23 cellular contexts compared by ENCODE assay signal in genomic region chr6:33443619-33444504, GRCh38. TPM values are rescaled to one million over a fixed set of nuclear protein-coding genes. Genes with fewer than 3 reads are reported as not detected.
DNase-seq lines count a peak whose midpoint lies in the region; ATAC-seq and TF ChIP-seq lines count a peak whose summit lies in the region.
"Had no signal": no experiment of that assay in that cellular context is flagged by ENCODE, and none has a peak within 500 bp of the region (broad histone marks: within the 10 kb centered on the region; RNA-seq: fewer than 3 reads in every experiment).

No MANE protein-coding gene starts in this region.

- DNase-seq in GM13976 (ENCODE audit: low spot score) (peak; percentile 17), progenitor cell of endocrine pancreas (ENCODE audit: low spot score, unreplicated experiment) (no peak)
- no peak for DNase-seq in activated CD8-positive, alpha-beta T cell treated with anti-CD3 and anti-CD28 coated beads for 36 hours
- DNase-seq: CD4-positive, alpha-beta T cell; COR-L47; DMS79; Karpas-422; MV-4-11; NCI-H1105 treated with DMSO at 0.1 percent for 48 hours; NCI-H2081; NCI-H2171; NCI-H345; NCI-H524; NCI-H774; NK-92 treated with Interleukin-12 subunit alpha and Interleukin-12 subunit beta, amount 100 ng/mL, for 24 hours; SIG-M5 had no signal

- H3K4me3 Mint-ChIP-seq in progenitor cell of endocrine pancreas (ENCODE audit: low read depth), result no peak overlapping the region
- H3K4me3 Mint-ChIP-seq in activated CD8-positive, alpha-beta T cell treated with anti-CD3 and anti-CD28 coated beads for 36 hours, result no peak overlapping the region
- H3K4me3 Mint-ChIP-seq: CD4-positive, alpha-beta T cell had no signal

- H3K27ac ChIP-seq in layer of hippocampus (ENCODE audit: low read depth, low read length), result peak overlapping the region; percentile 46

- H3K27ac Mint-ChIP-seq in progenitor cell of endocrine pancreas, result peak overlapping the region; percentile 60
- no peak overlapping the region for H3K27ac Mint-ChIP-seq in activated CD8-positive, alpha-beta T cell treated with anti-CD3 and anti-CD28 coated beads for 36 hours
- H3K27ac Mint-ChIP-seq: IgD-negative memory B cell had no signal

- CTCF ChIA-PET in activated CD8-positive, alpha-beta T cell treated with anti-CD3 and anti-CD28 coated beads for 36 hours (lab: Charles Lee), result no interaction called here

- H3K4me1 Mint-ChIP-seq in progenitor cell of endocrine pancreas (ENCODE audit: low read depth), result no peaks in the 10 kb centered on the region
- H3K4me1 Mint-ChIP-seq in activated CD8-positive, alpha-beta T cell treated with anti-CD3 and anti-CD28 coated beads for 36 hours (ENCODE audit: low read depth), result peaks cover 7% of the 10 kb centered on the region

- H3K27me3 ChIP-seq in layer of hippocampus (ENCODE audit: control insufficient read depth, insufficient read depth, low read length), result no peaks in the 10 kb centered on the region

- in situ Hi-C loops in GM13976 (cut with MboI; ENCODE audit: low sequenced_read_pairs, unreplicated experiment), result no loop called here

- peaks cover 20% of the 10 kb centered on the region for H3K36me3 Mint-ChIP-seq in progenitor cell of endocrine pancreas (ENCODE audit: insufficient read depth)
- peaks cover 39% of the 10 kb centered on the region for H3K36me3 Mint-ChIP-seq in activated CD8-positive, alpha-beta T cell treated with anti-CD3 and anti-CD28 coated beads for 36 hours (ENCODE audit: low read depth)
- H3K36me3 Mint-ChIP-seq: IgD-negative memory B cell had no signal

- H3K27me3 Mint-ChIP-seq in progenitor cell of endocrine pancreas, result no peaks in the 10 kb centered on the region
- no peaks in the 10 kb centered on the region for H3K27me3 Mint-ChIP-seq in activated CD8-positive, alpha-beta T cell treated with anti-CD3 and anti-CD28 coated beads for 36 hours
- H3K27me3 Mint-ChIP-seq: CD4-positive, alpha-beta T cell; IgD-negative memory B cell had no signal

- no peak for ATAC-seq in activated CD8-positive, alpha-beta T cell treated with anti-CD3 and anti-CD28 coated beads for 36 hours
- ATAC-seq in HG03442 (IDR thresholded peaks at IDR 0.05; ENCODE audit: unreplicated experiment) (no peak), HG02759 (IDR thresholded peaks at IDR 0.05; ENCODE audit: unreplicated experiment) (no peak)
- ATAC-seq: HCT116, Panc1 had no signal

- POLR2A ChIA-PET in activated CD8-positive, alpha-beta T cell treated with anti-CD3 and anti-CD28 coated beads for 36 hours (lab: Charles Lee), result interaction anchor here (0.6 kb wide), 3 partner anchors 13 to 117 kb away, joined by 3 read pairs; partner anchors contain the start of gene CUTA

- TF ChIP-seq CTCF in GM13976 (IDR thresholded peaks at IDR 0.05; ENCODE audit: borderline replicate concordance, control extremely low read depth, extremely low read depth, insufficient read depth, missing control alignments) (no peak), progenitor cell of endocrine pancreas (IDR thresholded peaks at IDR 0.05; ENCODE audit: unreplicated experiment) (no peak)
- TF ChIP-seq CTCF in activated CD8-positive, alpha-beta T cell treated with anti-CD3 and anti-CD28 coated beads for 36 hours (IDR thresholded peaks at IDR 0.05), result no peak

- no peaks in the 10 kb centered on the region for H3K9me3 Mint-ChIP-seq in progenitor cell of endocrine pancreas (ENCODE audit: low read depth)
- no peaks in the 10 kb centered on the region for H3K9me3 Mint-ChIP-seq in activated CD8-positive, alpha-beta T cell treated with anti-CD3 and anti-CD28 coated beads for 36 hours
- H3K9me3 Mint-ChIP-seq: CD4-positive, alpha-beta T cell; IgD-negative memory B cell had no signal

- intact Hi-C loops in activated CD8-positive, alpha-beta T cell treated with anti-CD3 and anti-CD28 coated beads for 36 hours (cut with micrococcal nuclease), result no loop called here

TF ChIP-seq in PFSK-1, 5 proteins besides CTCF, POLR2A, EP300 and RAD21:
- TF ChIP-seq FOXP2 (optimal IDR thresholded peaks at IDR 0.05; ENCODE audit: borderline replicate concordance, extremely low read depth, extremely low read length, insufficient read depth), result no peak
- TF ChIP-seq SIN3A (IDR thresholded peaks at IDR 0.05; ENCODE audit: borderline replicate concordance, insufficient read depth, low read length), result no peak
- peak; percentile 49; the same call in 1 of the 2 replicates for TF ChIP-seq POLR2AphosphoS5 (IDR thresholded peaks at IDR 0.05; ENCODE audit: low read depth, low read length)
TF ChIP-seq in PFSK-1: peak in this region for 1.

RNA-seq across cellular contexts. Expression of gene ZBTB9, which starts 10.5 kb away (rescaled TPM):
- 14.4 TPM for polyA plus RNA-seq in PFSK-1 (2012; ENCODE audit: insufficient read length, low read depth)
- 15.4 and 15.7 TPM in 2 replicates for total RNA-seq in progenitor cell of endocrine pancreas
- total RNA-seq in activated CD8-positive, alpha-beta T cell treated with anti-CD3 and anti-CD28 coated beads for 36 hours, result 1 to 10 TPM; 7.8 to 8.7 TPM

RNA-seq across cellular contexts. Expression of gene SYNGAP1, which starts 24.0 kb away (rescaled TPM):
- polyA plus RNA-seq in PFSK-1 (2012; ENCODE audit: insufficient read length, low read depth), result 40.7 TPM
- total RNA-seq in progenitor cell of endocrine pancreas, result 59.9 and 60.3 TPM in 2 replicates
- total RNA-seq in activated CD8-positive, alpha-beta T cell treated with anti-CD3 and anti-CD28 coated beads for 36 hours, result 10 to 100 TPM; 57.9 to 67.0 TPM

RNA-seq across cellular contexts. Expression of gene CUTA, which starts 26.0 kb away (rescaled TPM):
- 360 TPM for polyA plus RNA-seq in PFSK-1 (2012; ENCODE audit: insufficient read length, low read depth)
- total RNA-seq in progenitor cell of endocrine pancreas, result 252 and 264 TPM in 2 replicates
- 100 to 1,000 TPM; 155 to 160 TPM for total RNA-seq in activated CD8-positive, alpha-beta T cell treated with anti-CD3 and anti-CD28 coated beads for 36 hours

RNA-seq across cellular contexts. Expression of gene PHF1, which starts 33.0 kb away (rescaled TPM):
- 121 TPM for polyA plus RNA-seq in PFSK-1 (2012; ENCODE audit: insufficient read length, low read depth)
- 58.1 and 58.4 TPM in 2 replicates for total RNA-seq in progenitor cell of endocrine pancreas
- total RNA-seq in activated CD8-positive, alpha-beta T cell treated with anti-CD3 and anti-CD28 coated beads for 36 hours, result 10 to 100 TPM; 31.9 to 32.6 TPM

RNA-seq across cellular contexts. Expression of gene KIFC1, which starts 52.2 kb away (rescaled TPM):
- polyA plus RNA-seq in PFSK-1 (2012; ENCODE audit: insufficient read length, low read depth), result 35.5 TPM
- total RNA-seq in progenitor cell of endocrine pancreas, result 45.5 and 46.6 TPM in 2 replicates
- 10 to 100 TPM; 93.4 to 96.0 TPM for total RNA-seq in activated CD8-positive, alpha-beta T cell treated with anti-CD3 and anti-CD28 coated beads for 36 hours
